In the genomic region with DNA sequence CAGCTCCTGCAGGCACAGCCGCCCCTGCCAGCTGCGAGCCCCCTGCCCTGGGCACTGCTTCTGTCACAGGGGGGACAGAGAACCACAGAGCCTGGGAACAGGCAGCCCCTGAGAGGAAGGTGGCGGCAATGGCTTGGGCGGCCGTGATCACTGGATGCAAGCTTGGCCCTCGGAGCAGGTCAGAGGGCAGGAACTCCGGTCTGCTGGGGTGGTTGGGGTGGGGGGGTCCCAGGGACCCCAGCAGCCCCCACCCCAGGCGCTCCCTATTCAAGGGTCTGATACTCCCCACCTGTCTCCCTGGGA, we compare ENCODE assay signal across 1 cellular context.
TF ChIP-seq lines count a peak whose summit lies in the region.

No MANE protein-coding gene starts in this region.

TF ChIP-seq in HCT116, 20 proteins besides CTCF, POLR2A, EP300 and RAD21:
- TF ChIP-seq, protein P1, sequence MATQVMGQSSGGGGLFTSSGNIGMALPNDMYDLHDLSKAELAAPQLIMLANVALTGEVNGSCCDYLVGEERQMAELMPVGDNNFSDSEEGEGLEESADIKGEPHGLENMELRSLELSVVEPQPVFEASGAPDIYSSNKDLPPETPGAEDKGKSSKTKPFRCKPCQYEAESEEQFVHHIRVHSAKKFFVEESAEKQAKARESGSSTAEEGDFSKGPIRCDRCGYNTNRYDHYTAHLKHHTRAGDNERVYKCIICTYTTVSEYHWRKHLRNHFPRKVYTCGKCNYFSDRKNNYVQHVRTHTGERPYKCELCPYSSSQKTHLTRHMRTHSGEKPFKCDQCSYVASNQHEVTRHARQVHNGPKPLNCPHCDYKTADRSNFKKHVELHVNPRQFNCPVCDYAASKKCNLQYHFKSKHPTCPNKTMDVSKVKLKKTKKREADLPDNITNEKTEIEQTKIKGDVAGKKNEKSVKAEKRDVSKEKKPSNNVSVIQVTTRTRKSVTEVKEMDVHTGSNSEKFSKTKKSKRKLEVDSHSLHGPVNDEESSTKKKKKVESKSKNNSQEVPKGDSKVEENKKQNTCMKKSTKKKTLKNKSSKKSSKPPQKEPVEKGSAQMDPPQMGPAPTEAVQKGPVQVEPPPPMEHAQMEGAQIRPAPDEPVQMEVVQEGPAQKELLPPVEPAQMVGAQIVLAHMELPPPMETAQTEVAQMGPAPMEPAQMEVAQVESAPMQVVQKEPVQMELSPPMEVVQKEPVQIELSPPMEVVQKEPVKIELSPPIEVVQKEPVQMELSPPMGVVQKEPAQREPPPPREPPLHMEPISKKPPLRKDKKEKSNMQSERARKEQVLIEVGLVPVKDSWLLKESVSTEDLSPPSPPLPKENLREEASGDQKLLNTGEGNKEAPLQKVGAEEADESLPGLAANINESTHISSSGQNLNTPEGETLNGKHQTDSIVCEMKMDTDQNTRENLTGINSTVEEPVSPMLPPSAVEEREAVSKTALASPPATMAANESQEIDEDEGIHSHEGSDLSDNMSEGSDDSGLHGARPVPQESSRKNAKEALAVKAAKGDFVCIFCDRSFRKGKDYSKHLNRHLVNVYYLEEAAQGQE (IDR thresholded peaks at IDR 0.05; ENCODE audit: low read depth) = no peak
- TF ChIP-seq TCF7L2 (IDR thresholded peaks at IDR 0.05; ENCODE audit: borderline replicate concordance, extremely low read depth, insufficient read depth, insufficient read length) (no peak), EGR1 (IDR thresholded peaks at IDR 0.05; ENCODE audit: low read depth) (no peak), CEBPB (IDR thresholded peaks at IDR 0.05; ENCODE audit: low read depth) (no peak), POLR2AphosphoS5 (IDR thresholded peaks at IDR 0.05; ENCODE audit: low read depth, low read length) (no peak), ELF1 (IDR thresholded peaks at IDR 0.05; ENCODE audit: borderline replicate concordance, low read depth) (no peak), ZFX (IDR thresholded peaks at IDR 0.05) (no peak), EZH2phosphoT487 (IDR thresholded peaks at IDR 0.05; ENCODE audit: borderline replicate concordance) (no peak), SP1 (IDR thresholded peaks at IDR 0.05; ENCODE audit: low read depth) (no peak), EZH2 (IDR thresholded peaks at IDR 0.05) (no peak)
- TF ChIP-seq, protein P2, sequence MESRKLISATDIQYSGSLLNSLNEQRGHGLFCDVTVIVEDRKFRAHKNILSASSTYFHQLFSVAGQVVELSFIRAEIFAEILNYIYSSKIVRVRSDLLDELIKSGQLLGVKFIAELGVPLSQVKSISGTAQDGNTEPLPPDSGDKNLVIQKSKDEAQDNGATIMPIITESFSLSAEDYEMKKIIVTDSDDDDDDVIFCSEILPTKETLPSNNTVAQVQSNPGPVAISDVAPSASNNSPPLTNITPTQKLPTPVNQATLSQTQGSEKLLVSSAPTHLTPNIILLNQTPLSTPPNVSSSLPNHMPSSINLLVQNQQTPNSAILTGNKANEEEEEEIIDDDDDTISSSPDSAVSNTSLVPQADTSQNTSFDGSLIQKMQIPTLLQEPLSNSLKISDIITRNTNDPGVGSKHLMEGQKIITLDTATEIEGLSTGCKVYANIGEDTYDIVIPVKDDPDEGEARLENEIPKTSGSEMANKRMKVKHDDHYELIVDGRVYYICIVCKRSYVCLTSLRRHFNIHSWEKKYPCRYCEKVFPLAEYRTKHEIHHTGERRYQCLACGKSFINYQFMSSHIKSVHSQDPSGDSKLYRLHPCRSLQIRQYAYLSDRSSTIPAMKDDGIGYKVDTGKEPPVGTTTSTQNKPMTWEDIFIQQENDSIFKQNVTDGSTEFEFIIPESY (IDR thresholded peaks at IDR 0.05; ENCODE audit: extremely low read depth, insufficient replicate concordance, low read length) = no peak
- TF ChIP-seq, protein P3, sequence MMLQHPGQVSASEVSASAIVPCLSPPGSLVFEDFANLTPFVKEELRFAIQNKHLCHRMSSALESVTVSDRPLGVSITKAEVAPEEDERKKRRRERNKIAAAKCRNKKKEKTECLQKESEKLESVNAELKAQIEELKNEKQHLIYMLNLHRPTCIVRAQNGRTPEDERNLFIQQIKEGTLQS (IDR thresholded peaks at IDR 0.05) = no peak
